Comparison of ENCODE assay signal across 13 cellular contexts in genomic region chr1:94949681-94950661, GRCh38. TPM values are rescaled to one million over a fixed set of nuclear protein-coding genes. Genes with fewer than 3 reads are reported as not detected.
DNase-seq lines count a peak whose midpoint lies in the region; ATAC-seq and TF ChIP-seq lines count a peak whose summit lies in the region.
"Had no signal": no experiment of that assay in that cellular context is flagged by ENCODE, and none has a peak within 500 bp of the region (broad histone marks: within the 10 kb centered on the region; RNA-seq: fewer than 3 reads in every experiment).

No MANE protein-coding gene starts in this region.

- TF ChIP-seq CTCF in progenitor cell of endocrine pancreas (IDR thresholded peaks at IDR 0.05; ENCODE audit: unreplicated experiment), result no peak

- no peaks in the 10 kb centered on the region for H3K27me3 Mint-ChIP-seq in progenitor cell of endocrine pancreas
- no peaks in the 10 kb centered on the region for H3K27me3 Mint-ChIP-seq in activated T-helper 2 cell treated with anti-CD3 and anti-CD28 coated beads, Interferon-gamma antibody, Interleukin-2, Interleukin-4, amounts not matched to agents 10 μg/mL and 5 μg/mL and 100 μg/mL, durations not matched to agents 14 hours and 24 hours and 36 hours (ENCODE audit: low read depth)

- H3K27ac Mint-ChIP-seq in progenitor cell of endocrine pancreas, result peak overlapping the region; percentile 91
- no peak overlapping the region for H3K27ac Mint-ChIP-seq in activated T-helper 2 cell treated with anti-CD3 and anti-CD28 coated beads, Interferon-gamma antibody, Interleukin-2, Interleukin-4, amounts not matched to agents 10 μg/mL and 5 μg/mL and 100 μg/mL, durations not matched to agents 14 hours and 24 hours and 36 hours
- H3K27ac Mint-ChIP-seq: activated naive CD8-positive, alpha-beta T cell treated with anti-CD3 and anti-CD28 coated beads, Interleukin-2, amount 10 ng/mL, durations not matched to agents 7 days and 5 days had no signal

- H3K9me3 Mint-ChIP-seq in progenitor cell of endocrine pancreas (ENCODE audit: low read depth), result no peaks in the 10 kb centered on the region
- no peaks in the 10 kb centered on the region for H3K9me3 Mint-ChIP-seq in activated T-helper 2 cell treated with anti-CD3 and anti-CD28 coated beads, Interferon-gamma antibody, Interleukin-2, Interleukin-4, amounts not matched to agents 10 μg/mL and 5 μg/mL and 100 μg/mL, durations not matched to agents 14 hours and 24 hours and 36 hours

- in situ Hi-C loops in G401 (cut with HindIII; ENCODE audit: low sequenced_read_pairs), result no loop called here

- DNase-seq in G401 (ENCODE audit: low spot score) (peak; percentile 7), NCI-H2107 (lab: John Stamatoyannopoulos, UW) (peak; percentile 83), T1000 (lab: John Stamatoyannopoulos, UW) (peak; percentile 32), progenitor cell of endocrine pancreas (ENCODE audit: low spot score, unreplicated experiment) (no peak), cerebellum (ENCODE audit: low spot score) (no peak), SKM-1 treated with dmso at 0.1 percent for 144 hours (lab: John Stamatoyannopoulos, UW; ENCODE audit: unreplicated experiment) (no peak)
- DNase-seq in activated T-helper 2 cell treated with anti-CD3 and anti-CD28 coated beads, Interferon-gamma antibody, Interleukin-2, Interleukin-4, amounts not matched to agents 10 μg/mL and 5 μg/mL and 100 μg/mL, durations not matched to agents 14 hours and 24 hours and 36 hours (ENCODE audit: low spot score), result no peak
- DNase-seq: activated CD4-positive, alpha-beta T cell treated with anti-CD3 and anti-CD28 coated beads for 48 hours; activated naive CD8-positive, alpha-beta T cell treated with anti-CD3 and anti-CD28 coated beads, Interleukin-2, amount 10 ng/mL, durations not matched to agents 7 days and 5 days; stimulated activated CD4-positive, alpha-beta T cell treated with anti-CD3 and anti-CD28 coated beads, Interleukin-4, amount 100 ng/mL, for 4 hours; trophoblast cell had no signal

- ATAC-seq in HG03045 (IDR thresholded peaks at IDR 0.05; ENCODE audit: unreplicated experiment), result no peak
- ATAC-seq: HCT116 had no signal

- intact Hi-C loops in activated T-helper 2 cell treated with anti-CD3 and anti-CD28 coated beads, Interferon-gamma antibody, Interleukin-2, Interleukin-4, amounts not matched to agents 10 μg/mL and 5 μg/mL and 100 μg/mL, durations not matched to agents 14 hours and 24 hours and 36 hours (cut with micrococcal nuclease), result no loop called here

- no peaks in the 10 kb centered on the region for H3K36me3 Mint-ChIP-seq in progenitor cell of endocrine pancreas (ENCODE audit: insufficient read depth)
- no peaks in the 10 kb centered on the region for H3K36me3 Mint-ChIP-seq in activated T-helper 2 cell treated with anti-CD3 and anti-CD28 coated beads, Interferon-gamma antibody, Interleukin-2, Interleukin-4, amounts not matched to agents 10 μg/mL and 5 μg/mL and 100 μg/mL, durations not matched to agents 14 hours and 24 hours and 36 hours (ENCODE audit: low read depth)

- H3K4me3 Mint-ChIP-seq in progenitor cell of endocrine pancreas (ENCODE audit: low read depth), result no peak overlapping the region
- H3K4me3 Mint-ChIP-seq in activated T-helper 2 cell treated with anti-CD3 and anti-CD28 coated beads, Interferon-gamma antibody, Interleukin-2, Interleukin-4, amounts not matched to agents 10 μg/mL and 5 μg/mL and 100 μg/mL, durations not matched to agents 14 hours and 24 hours and 36 hours (ENCODE audit: low read depth), result no peak overlapping the region
- H3K4me3 Mint-ChIP-seq: activated naive CD8-positive, alpha-beta T cell treated with anti-CD3 and anti-CD28 coated beads, Interleukin-2, amount 10 ng/mL, durations not matched to agents 7 days and 5 days had no signal

- H3K4me1 Mint-ChIP-seq in progenitor cell of endocrine pancreas (ENCODE audit: low read depth), result peaks cover 46% of the 10 kb centered on the region
- H3K4me1 Mint-ChIP-seq in activated T-helper 2 cell treated with anti-CD3 and anti-CD28 coated beads, Interferon-gamma antibody, Interleukin-2, Interleukin-4, amounts not matched to agents 10 μg/mL and 5 μg/mL and 100 μg/mL, durations not matched to agents 14 hours and 24 hours and 36 hours (ENCODE audit: low read depth), result no peaks in the 10 kb centered on the region
- H3K4me1 Mint-ChIP-seq: activated naive CD8-positive, alpha-beta T cell treated with anti-CD3 and anti-CD28 coated beads, Interleukin-2, amount 10 ng/mL, durations not matched to agents 7 days and 5 days had no signal

RNA-seq across cellular contexts. Expression of gene CNN3, which starts 23.1 kb away (rescaled TPM):
- 142 and 206 TPM in 2 replicates for total RNA-seq in G401 (2014; rRNA removed; shearing (Covaris generic))
- total RNA-seq in progenitor cell of endocrine pancreas (341 and 342 TPM in 2 replicates), cerebellum (158 TPM)
- 2.6 and 2.7 TPM in 2 replicates for total RNA-seq in activated T-helper 2 cell treated with anti-CD3 and anti-CD28 coated beads, Interferon-gamma antibody, Interleukin-2, Interleukin-4, amounts not matched to agents 10 μg/mL and 5 μg/mL and 100 μg/mL, durations not matched to agents 14 hours and 24 hours and 36 hours

Comparison
In these comparisons a context has a peak if more than half of its experiments do, and no peak if none do; other contexts are left out.
1. DNase-seq: peak in G401 (single experiment), NCI-H2107 (single experiment) and T1000 (single experiment); none in progenitor cell of endocrine pancreas (single experiment), cerebellum (single experiment), activated T-helper 2 cell treated with anti-CD3 and anti-CD28 coated beads, Interferon-gamma antibody, Interleukin-2, Interleukin-4, amounts not matched to agents 10 μg/mL and 5 μg/mL and 100 μg/mL, durations not matched to agents 14 hours and 24 hours and 36 hours (single experiment) and SKM-1 treated with dmso at 0.1 percent for 144 hours (single experiment).
2. RNA of gene CNN3, which starts 23.1 kb away (total RNA-seq): 341 to 342 TPM in progenitor cell of endocrine pancreas, 142 to 206 TPM in G401 and 158 TPM in cerebellum (single experiment); 2.6 to 2.7 TPM in activated T-helper 2 cell treated with anti-CD3 and anti-CD28 coated beads, Interferon-gamma antibody, Interleukin-2, Interleukin-4, amounts not matched to agents 10 μg/mL and 5 μg/mL and 100 μg/mL, durations not matched to agents 14 hours and 24 hours and 36 hours; every median in the first group is over 10 times any median in the second.